ENCODE assay signal across 18 cellular contexts in genomic region chr7:54946271-54946670, GRCh38.
A peak's percentile ranks its signal among the peaks of the same experiment; 100 is the strongest.
DNase-seq lines count a peak whose midpoint lies in the region; ATAC-seq and TF ChIP-seq lines count a peak whose summit lies in the region.
"Had no signal": no experiment of that assay in that cellular context is flagged by ENCODE, and none has a peak within 500 bp of the region (broad histone marks: within the 10 kb centered on the region; RNA-seq: fewer than 3 reads in every experiment).

No MANE protein-coding gene starts in this region.

- DNase-seq in SK-N-SH (no peak), epithelial cell of prostate (ENCODE audit: low read depth, low spot score) (no peak), lower lobe of right lung (no peak), right cardiac atrium (no peak), mucosa of descending colon (no peak)
- no peak for DNase-seq in central memory CD4-positive, alpha-beta T cell
- DNase-seq: 8988T; BE2C; CD4-positive, alpha-beta T cell; H7; NCI-H1436; NCI-H2081; NCI-H510A treated with DMSO at 0.1 percent for 48 hours; SHP77 had no signal

- H3K9ac ChIP-seq in SK-N-SH, result no peak overlapping the region

- no peaks in the 10 kb centered on the region for H3K9me2 ChIP-seq in SK-N-SH

- TF ChIP-seq EP300 in SK-N-SH (IDR thresholded peaks at IDR 0.05; ENCODE audit: borderline replicate concordance in 1 of 2, low read depth in 1 of 2, low read length in 1 of 2), result no peak

- intact Hi-C loops in lower lobe of right lung (cut with DNase I) (no loop called here), right cardiac atrium (cut with DNase I) (no loop called here), mucosa of descending colon (cut with DNase I, micrococcal nuclease) (no loop called here)

- no peaks in the 10 kb centered on the region; a peak in 1 of 4 replicates for H3K4me1 ChIP-seq in SK-N-SH (ENCODE audit: control insufficient read depth in 1 of 2, insufficient read depth in 2 of 2, low read depth in 1 of 2, low read length in 1 of 2)
- H3K4me1 ChIP-seq in lower lobe of right lung, result peaks cover 3% of the 10 kb centered on the region
- no peaks in the 10 kb centered on the region for H3K4me1 ChIP-seq in right cardiac atrium (ENCODE audit: control insufficient read depth, insufficient read depth, low read length)
- H3K4me1 ChIP-seq in mucosa of descending colon (ENCODE audit: low read depth), result no peaks in the 10 kb centered on the region
- H3K4me1 ChIP-seq: BE2C had no signal

- H3K4me3 ChIP-seq in SK-N-SH (ENCODE audit: low read depth in 2 of 2, low read length in 1 of 2) (no peak overlapping the region), lower lobe of right lung (no peak overlapping the region), right cardiac atrium (ENCODE audit: low read length) (no peak overlapping the region), mucosa of descending colon (no peak overlapping the region)

- POLR2A ChIA-PET in SK-N-SH (lab: Yijun Ruan, JAX), result no interaction called here

- H3K27ac ChIP-seq in SK-N-SH (ENCODE audit: low read depth in 2 of 2, low read length in 1 of 2) (no peak overlapping the region), epithelial cell of prostate (peak overlapping the region; percentile 94), lower lobe of right lung (peak overlapping the region; percentile 20), right cardiac atrium (ENCODE audit: low read length) (no peak overlapping the region)
- H3K27ac ChIP-seq: HL-60 had no signal

- no peaks in the 10 kb centered on the region for H3K27me3 ChIP-seq in SK-N-SH (ENCODE audit: insufficient read depth)
- no peaks in the 10 kb centered on the region for H3K27me3 ChIP-seq in lower lobe of right lung (ENCODE audit: low read depth)
- no peaks in the 10 kb centered on the region for H3K27me3 ChIP-seq in right cardiac atrium (ENCODE audit: control insufficient read depth, insufficient read depth)
- H3K27me3 ChIP-seq: BE2C had no signal

- TF ChIP-seq CTCF in SK-N-SH (IDR thresholded peaks at IDR 0.05), result no peak
- TF ChIP-seq CTCF in lower lobe of right lung (IDR thresholded peaks at IDR 0.05), result no peak
- no peak for TF ChIP-seq CTCF in mucosa of descending colon (IDR thresholded peaks at IDR 0.05)

- 73% methylated on average over 2 of the region's 2 CpGs for WGBS in SK-N-SH (ENCODE audit: low lambda C conversion rate)
- WGBS in right cardiac atrium, result 84% methylated on average over 2 of the region's 2 CpGs

- H3K36me3 ChIP-seq in SK-N-SH (replicated peaks in 1 of 2; ENCODE audit: control insufficient read depth in 1 of 2, insufficient read depth in 2 of 2, low read length in 1 of 2) (no peaks in the 10 kb centered on the region), lower lobe of right lung (no peaks in the 10 kb centered on the region), mucosa of descending colon (ENCODE audit: low read depth) (no peaks in the 10 kb centered on the region)
- H3K36me3 ChIP-seq: BE2C had no signal

- H4K20me1 ChIP-seq in SK-N-SH (ENCODE audit: insufficient read depth), result no peaks in the 10 kb centered on the region

- H2AFZ ChIP-seq in SK-N-SH (ENCODE audit: low read depth), result peak overlapping the region; percentile 37; the same call in 1 of the 2 replicates

- no peak for TF ChIP-seq RAD21 in SK-N-SH (IDR thresholded peaks at IDR 0.05; ENCODE audit: low read length)

- no peak; the same call in 2 of the 3 replicates for ATAC-seq in SK-N-SH treated with all-trans-retinoic acid at 6 μM for 48 hours
- peak; percentile 59 to 64 for ATAC-seq in lower lobe of right lung
- ATAC-seq in HG03460 (IDR thresholded peaks at IDR 0.05; ENCODE audit: unreplicated experiment), result no peak
- no peak for ATAC-seq in right cardiac atrium
- no peak for ATAC-seq in mucosa of descending colon
- ATAC-seq: Panc1 had no signal

- no peak overlapping the region for H3K4me2 ChIP-seq in SK-N-SH

- H3K9me3 ChIP-seq in SK-N-SH (no peaks in the 10 kb centered on the region), lower lobe of right lung (no peaks in the 10 kb centered on the region), right cardiac atrium (ENCODE audit: control insufficient read depth, low read length) (no peaks in the 10 kb centered on the region), mucosa of descending colon (no peaks in the 10 kb centered on the region)
- H3K9me3 ChIP-seq: BE2C had no signal

- H3F3A ChIP-seq in SK-N-SH (replicated peaks; ENCODE audit: insufficient read depth), result peaks cover 14% of the 10 kb centered on the region

- H3K79me2 ChIP-seq in SK-N-SH (ENCODE audit: insufficient read depth), result no peaks in the 10 kb centered on the region

- CTCF ChIA-PET in SK-N-SH (lab: Yijun Ruan, JAX), result interaction anchor here (0.8 to 1.3 kb wide), 3 partner anchors 12 to 309 kb away, joined by 3 to 4 read pairs (median 3); no protein-coding TSS in a partner anchor

TF ChIP-seq in SK-N-SH, 30 proteins besides CTCF, POLR2A, EP300 and RAD21:
- TF ChIP-seq TCF12 (IDR thresholded peaks at IDR 0.05) (no peak), MXI1 (IDR thresholded peaks at IDR 0.05; ENCODE audit: low read depth, low read length) (no peak), TEAD4 (IDR thresholded peaks at IDR 0.05; ENCODE audit: borderline replicate concordance, insufficient read depth) (no peak), IRF3 (IDR thresholded peaks at IDR 0.05; ENCODE audit: low read depth, low read length) (no peak), FOSL2 (IDR thresholded peaks at IDR 0.05; ENCODE audit: borderline replicate concordance, low read depth) (no peak), RCOR1 (IDR thresholded peaks at IDR 0.05; ENCODE audit: low read length) (no peak), ZBTB33 (IDR thresholded peaks at IDR 0.05; ENCODE audit: borderline replicate concordance, low read depth) (no peak)

TF ChIP-seq in SK-N-SH treated with all-trans-retinoic acid at 6 μM for 48 hours, 23 proteins besides CTCF, POLR2A, EP300 and RAD21:
- TF ChIP-seq ZFP30 (CRISPR knock-in tag; IDR thresholded peaks at IDR 0.05), result no peak
- no peak for TF ChIP-seq BACH2 (CRISPR knock-in tag; IDR thresholded peaks at IDR 0.05; ENCODE audit: borderline replicate concordance)
- TF ChIP-seq PPARA (CRISPR knock-in tag; IDR thresholded peaks at IDR 0.05; ENCODE audit: borderline replicate concordance), result no peak
- TF ChIP-seq OSR1 (CRISPR knock-in tag; IDR thresholded peaks at IDR 0.05), result no peak

Comparison
In these comparisons a context has a peak if more than half of its experiments do, and no peak if none do; other contexts are left out.
1. H3K27ac ChIP-seq: peak in epithelial cell of prostate (single experiment) and lower lobe of right lung (single experiment); none in SK-N-SH (0 of 2) and right cardiac atrium (single experiment).
2. ATAC-seq: peak in lower lobe of right lung (2 of 2); none in SK-N-SH treated with all-trans-retinoic acid at 6 μM for 48 hours (single experiment), HG03460 (single experiment), right cardiac atrium (0 of 2) and mucosa of descending colon (single experiment).